In the genomic region with DNA sequence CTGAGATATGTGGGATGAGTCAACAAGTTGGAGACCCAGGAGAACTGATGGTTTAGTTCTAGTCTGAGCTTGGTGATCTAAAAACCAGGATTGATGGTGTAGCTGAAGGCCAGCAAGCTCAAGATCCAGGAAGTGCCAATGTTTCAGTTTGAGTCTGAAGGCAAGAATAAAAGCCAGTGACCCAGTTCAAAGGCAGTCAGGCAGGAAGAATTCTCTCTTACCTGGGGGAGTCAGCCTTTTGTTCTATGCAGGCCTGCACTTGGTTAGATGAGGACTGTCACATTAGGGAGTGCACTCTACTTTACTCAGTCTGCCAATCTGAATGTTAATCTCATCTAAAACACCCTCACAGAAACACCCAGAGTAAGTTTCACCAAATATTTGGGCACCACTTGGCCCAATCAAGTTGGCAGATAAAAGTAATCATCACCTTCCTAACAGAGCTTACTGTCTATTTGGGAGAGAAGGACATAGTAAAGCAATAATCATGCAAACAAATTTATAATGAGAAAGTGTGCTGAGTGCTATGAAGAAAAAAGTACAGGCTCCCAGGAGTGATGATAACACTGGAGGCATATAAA, we compare ENCODE assay signal across 21 cellular contexts.
DNase-seq lines count a peak whose midpoint lies in the region; FAIRE-seq and TF ChIP-seq lines count a peak whose summit lies in the region.
"Had no signal": no experiment of that assay in that cellular context is flagged by ENCODE, and none has a peak within 500 bp of the region (broad histone marks: within the 10 kb centered on the region; RNA-seq: fewer than 3 reads in every experiment).

No MANE protein-coding gene starts in this region.

- H3K79me2 ChIP-seq in mammary epithelial cell (ENCODE audit: insufficient read depth, low read length) (no peaks in the 10 kb centered on the region), astrocyte (ENCODE audit: insufficient read depth, low read length) (no peaks in the 10 kb centered on the region)

- in situ Hi-C loops in mammary epithelial cell (cut with MboI; ENCODE audit: low sequenced_read_pairs in 2 of 2) = no loop called here

- dilution Hi-C loops in mammary epithelial cell (cut with HindIII; ENCODE audit: low sequenced_read_pairs) = no loop called here

- H3K27ac Mint-ChIP-seq in MCF 10A (ENCODE audit: low read depth, unreplicated experiment) (no peak overlapping the region), astrocyte (ENCODE audit: unreplicated experiment) (peak overlapping the region; percentile 28), neural crest cell (ENCODE audit: unreplicated experiment) (peak overlapping the region; percentile 32)
- H3K27ac Mint-ChIP-seq: CD4-positive, alpha-beta T cell had no signal

- peaks cover 6% of the 10 kb centered on the region for H3K4me1 Mint-ChIP-seq in MCF 10A (ENCODE audit: insufficient read depth, unreplicated experiment)
- peaks cover 23% of the 10 kb centered on the region for H3K4me1 Mint-ChIP-seq in astrocyte (ENCODE audit: low read depth, unreplicated experiment)
- H3K4me1 Mint-ChIP-seq in neural crest cell = peaks cover 10% of the 10 kb centered on the region

- H4K20me1 ChIP-seq in mammary epithelial cell (ENCODE audit: insufficient read depth, low read length) (no peaks in the 10 kb centered on the region), astrocyte (ENCODE audit: insufficient read depth, low read length) (no peaks in the 10 kb centered on the region)

- H3K27me3 Mint-ChIP-seq in MCF 10A (ENCODE audit: insufficient read depth, unreplicated experiment) (no peaks in the 10 kb centered on the region), astrocyte (ENCODE audit: low read depth, unreplicated experiment) (no peaks in the 10 kb centered on the region), neural crest cell (ENCODE audit: low read depth) (no peaks in the 10 kb centered on the region)
- H3K27me3 Mint-ChIP-seq: CD4-positive, alpha-beta T cell had no signal

- H3K4me1 ChIP-seq in mammary epithelial cell (ENCODE audit: insufficient read depth, low read length) (peaks cover 12% of the 10 kb centered on the region), astrocyte (ENCODE audit: insufficient read depth, low read length) (peaks cover 4% of the 10 kb centered on the region)
- H3K4me1 ChIP-seq: A549, Caco-2 had no signal

- CTCF ChIA-PET in mammary epithelial cell (lab: Charles Lee; ENCODE audit: low non-redundant PET) (no interaction called here), MCF 10A (lab: Yijun Ruan, JAX) (interaction anchor here (0.7 to 1.6 kb wide), 3 partner anchors 29 to 571 kb away, joined by 3 read pairs; no protein-coding TSS in a partner anchor)

- H3K9me3 ChIP-seq in mammary epithelial cell (replicated peaks; ENCODE audit: insufficient read depth, low read length) = no peaks in the 10 kb centered on the region
- no peaks in the 10 kb centered on the region for H3K9me3 ChIP-seq in astrocyte (ENCODE audit: insufficient read depth, low read depth, low read length)
- H3K9me3 ChIP-seq: A549, Caco-2 had no signal

- H3K4me2 ChIP-seq in mammary epithelial cell (ENCODE audit: insufficient read depth, low read depth, low read length) = no peak overlapping the region
- H3K4me2 ChIP-seq in astrocyte (ENCODE audit: low read length) = no peak overlapping the region
- H3K4me2 ChIP-seq: A549 had no signal

- H3K4me3 ChIP-seq in mammary epithelial cell (replicated peaks in 1 of 3; ENCODE audit: insufficient read depth in 1 of 3, low read depth in 2 of 3, low read length in 3 of 3) = no peak overlapping the region
- H3K4me3 ChIP-seq in astrocyte (ENCODE audit: insufficient read depth, low read depth, low read length) = no peak overlapping the region
- H3K4me3 ChIP-seq: A549 had no signal

- H3K9me3 Mint-ChIP-seq in MCF 10A (ENCODE audit: unreplicated experiment) = no peaks in the 10 kb centered on the region
- no peaks in the 10 kb centered on the region for H3K9me3 Mint-ChIP-seq in astrocyte (ENCODE audit: unreplicated experiment)
- peaks cover 2% of the 10 kb centered on the region for H3K9me3 Mint-ChIP-seq in neural crest cell

- H3K36me3 Mint-ChIP-seq in MCF 10A (ENCODE audit: insufficient read depth, unreplicated experiment) (no peaks in the 10 kb centered on the region), astrocyte (ENCODE audit: low read depth, unreplicated experiment) (peaks cover 3% of the 10 kb centered on the region), neural crest cell (ENCODE audit: low read depth) (peaks cover 6% of the 10 kb centered on the region)

- H3K4me3 Mint-ChIP-seq in MCF 10A (ENCODE audit: unreplicated experiment) = no peak overlapping the region
- no peak overlapping the region for H3K4me3 Mint-ChIP-seq in astrocyte (ENCODE audit: unreplicated experiment)
- no peak overlapping the region for H3K4me3 Mint-ChIP-seq in neural crest cell
- H3K4me3 Mint-ChIP-seq: CD4-positive, alpha-beta T cell had no signal

- BruUV-seq in mammary epithelial cell (replicated peaks; lab: Mats Ljungman, UMichigan) = no TSS peak
- no TSS peak for BruUV-seq in MCF 10A (replicated peaks; lab: Mats Ljungman, UMichigan)

- H3K27me3 ChIP-seq in mammary epithelial cell (ENCODE audit: insufficient read depth, low read length) (no peaks in the 10 kb centered on the region), astrocyte (ENCODE audit: insufficient read depth, low read length) (no peaks in the 10 kb centered on the region)

- H2AFZ ChIP-seq in mammary epithelial cell (ENCODE audit: low read depth, low read length) (no peak overlapping the region), astrocyte (ENCODE audit: low read depth, low read length) (no peak overlapping the region)

- no peak for FAIRE-seq in astrocyte (lab: Jason Lieb, UNC)
- FAIRE-seq: A549, D721Med had no signal

- TF ChIP-seq CTCF in mammary epithelial cell (conservative IDR thresholded peaks at IDR 0.05 in 1 of 2, IDR thresholded peaks at IDR 0.05 in 1 of 2; ENCODE audit: extremely low read depth in 1 of 2, insufficient read depth in 1 of 2, low read depth in 1 of 2, low read length in 2 of 2) (no peak), MCF 10A (IDR thresholded peaks at IDR 0.05; ENCODE audit: unreplicated experiment) (no peak), astrocyte (IDR thresholded peaks at IDR 0.05; ENCODE audit: insufficient read depth, low read depth, low read length) (no peak), neural crest cell (conservative IDR thresholded peaks at IDR 0.05) (no peak)

- POLR2A ChIA-PET in MCF 10A (lab: Yijun Ruan, JAX) = interaction anchor here (0.9 kb wide), 1 partner anchor 63 kb away, joined by 3 read pairs; no protein-coding TSS in a partner anchor

- H3K27ac ChIP-seq in mammary epithelial cell (ENCODE audit: insufficient read depth, low read depth, low read length) (no peak overlapping the region), astrocyte (ENCODE audit: low read depth, low read length) (no peak overlapping the region)
- H3K27ac ChIP-seq: 22Rv1, A549, C4-2B, HL-60 had no signal

- H3K9ac ChIP-seq in mammary epithelial cell (ENCODE audit: insufficient read depth, low read length) (no peak overlapping the region), astrocyte (ENCODE audit: low read length) (no peak overlapping the region)

- intact Hi-C loops in mammary epithelial cell (cut with micrococcal nuclease) = no loop called here
- intact Hi-C loops in MCF 10A (cut with micrococcal nuclease) = no loop called here

- DNase-seq in mammary epithelial cell = peak; percentile 21
- no peak for DNase-seq in MCF 10A (ENCODE audit: unreplicated experiment)
- DNase-seq in astrocyte (ENCODE audit: low read depth) = no peak
- peak; percentile 45 for DNase-seq in kidney tubule cell (ENCODE audit: low spot score)
- no peak for DNase-seq in neural crest cell (ENCODE audit: low read depth, low spot score)
- DNase-seq in SIG-M5 treated with dmso at 0.1 percent for 504 hours (lab: John Stamatoyannopoulos, UW; ENCODE audit: unreplicated experiment) = no peak
- no peak for DNase-seq in occipital lobe (lab: John Stamatoyannopoulos, UW)
- DNase-seq in NCI-H2196 treated with DMSO at 0.1 percent for 48 hours (lab: John Stamatoyannopoulos, UW; ENCODE audit: unreplicated experiment) = no peak
- DNase-seq: AML-193; Caco-2; CD4-positive, alpha-beta T cell; DMS153; DMS79; GDM1; GOT3; H7 had no signal

- H3K36me3 ChIP-seq in mammary epithelial cell (ENCODE audit: insufficient read depth, low read length) = no peaks in the 10 kb centered on the region
- no peaks in the 10 kb centered on the region for H3K36me3 ChIP-seq in astrocyte (ENCODE audit: insufficient read depth, low read length)

Comparison
In these comparisons a context has a peak if more than half of its experiments do, and no peak if none do; other contexts are left out.
1. DNase-seq: peak in mammary epithelial cell (single experiment) and kidney tubule cell (single experiment); none in MCF 10A (single experiment), astrocyte (single experiment), neural crest cell (single experiment), SIG-M5 treated with dmso at 0.1 percent for 504 hours (single experiment), occipital lobe (single experiment) and NCI-H2196 treated with DMSO at 0.1 percent for 48 hours (single experiment).